Comparison of ENCODE assay signal across 14 cellular contexts in the genomic region with DNA sequence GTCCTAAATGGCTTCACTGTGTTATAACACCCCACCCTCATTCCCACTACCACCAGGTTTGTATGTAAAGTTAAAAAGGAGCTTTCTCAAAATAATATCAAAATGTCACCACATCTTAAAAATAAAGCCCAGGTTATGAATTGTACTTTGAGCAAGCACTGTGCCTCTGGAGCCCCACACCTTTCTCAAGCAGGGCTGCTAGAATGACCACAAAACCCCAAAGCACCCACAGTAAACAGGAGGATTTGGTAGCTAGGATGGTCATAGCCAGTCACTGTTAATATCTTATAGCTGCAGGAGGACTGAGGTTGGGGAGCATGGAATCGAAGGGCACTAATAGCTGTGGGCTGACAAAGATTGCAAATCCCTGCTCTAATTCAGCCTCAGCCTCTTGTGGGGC.
"Had no signal": no experiment of that assay in that cellular context is flagged by ENCODE, and none has a peak within 500 bp of the region (broad histone marks: within the 10 kb centered on the region; RNA-seq: fewer than 3 reads in every experiment).

No MANE protein-coding gene starts in this region.

- H3K27me3 Mint-ChIP-seq: type B pancreatic cell had no signal

- H3K27ac ChIP-seq: gastrocnemius medialis, left lung, SK-N-MC, testis had no signal

- ATAC-seq: esophagus mucosa, gastrocnemius medialis, left lung had no signal

- H3K36me3 Mint-ChIP-seq: activated naive CD4-positive, alpha-beta T cell treated with anti-CD3 and anti-CD28 coated beads, Interleukin-2, amount 50 U/mL, for 72 hours; brain; mesothelial cell of epicardium; type B pancreatic cell had no signal

- H3K4me3 Mint-ChIP-seq: mesothelial cell of epicardium, neural crest cell, type B pancreatic cell had no signal

- DNase-seq: activated gamma-delta T cell treated with Interleukin-2 at 50 U/mL for 16 hours, amygdala, cortex of kidney, gastrocnemius medialis, head of caudate nucleus, left lung, testis had no signal

- H3K27me3 ChIP-seq: gastrocnemius medialis, left lung, testis had no signal

- H3K9me3 Mint-ChIP-seq: mesothelial cell of epicardium, neural crest cell, type B pancreatic cell had no signal

- H3K9me3 ChIP-seq: gastrocnemius medialis, left lung, testis had no signal

- H3K36me3 ChIP-seq: gastrocnemius medialis, left lung had no signal

- H3K4me1 ChIP-seq: gastrocnemius medialis, left lung, testis had no signal

- H3K4me3 ChIP-seq: gastrocnemius medialis, left lung, SK-N-MC, testis had no signal

- H3K27ac Mint-ChIP-seq: activated naive CD4-positive, alpha-beta T cell treated with anti-CD3 and anti-CD28 coated beads, Interleukin-2, amount 50 U/mL, for 72 hours; mesothelial cell of epicardium; type B pancreatic cell had no signal
